ENCODE assay signal across 8 cellular contexts in genomic region chr12:120118710-120119097, GRCh38. TPM values are rescaled to one million over a fixed set of nuclear protein-coding genes. Genes with fewer than 3 reads are reported as not detected.
A peak's percentile ranks its signal among the peaks of the same experiment; 100 is the strongest.
DNase-seq lines count a peak whose midpoint lies in the region; ATAC-seq and TF ChIP-seq lines count a peak whose summit lies in the region.

No MANE protein-coding gene starts in this region.

- no peak for TF ChIP-seq CTCF in C4-2B (conservative IDR thresholded peaks at IDR 0.05)
- no peak for TF ChIP-seq CTCF in LNCaP clone FGC (IDR thresholded peaks at IDR 0.05; ENCODE audit: control insufficient read depth, extremely low read depth, insufficient read depth)
- TF ChIP-seq CTCF in coronary artery (IDR thresholded peaks at IDR 0.05): no peak
- TF ChIP-seq CTCF in left lung (IDR thresholded peaks at IDR 0.05): no peak

- H3K27ac Mint-ChIP-seq in natural killer cell treated with Interleukin-12 subunit alpha and Interleukin-12 subunit beta and Interleukin-15 and Interleukin-18, amount 100 ng/mL, for 72 hours: peak overlapping the region; percentile 91 to 92

- DNase-seq in LNCaP clone FGC (ENCODE audit: low read depth) (no peak), coronary artery (ENCODE audit: low spot score) (no peak), left lung (no peak), DMS79 treated with DMSO at 0.1 percent for 48 hours (lab: John Stamatoyannopoulos, UW) (no peak), COR-L47 (lab: John Stamatoyannopoulos, UW) (no peak), KBM-7 (no peak)
- no peak for DNase-seq in natural killer cell treated with Interleukin-12 subunit alpha and Interleukin-12 subunit beta and Interleukin-15 and Interleukin-18, amount 100 ng/mL, for 72 hours (ENCODE audit: low spot score)

- intact Hi-C loops in left lung (cut with DNase I): no loop called here

- peaks cover 23 to 61% of the 10 kb centered on the region in 2 donors for H3K4me1 ChIP-seq in left lung

- peaks cover 0 to 11% of the 10 kb centered on the region in 2 donors for H3K36me3 ChIP-seq in left lung

- peaks cover 60 to 73% of the 10 kb centered on the region in 2 donors for H3K4me1 Mint-ChIP-seq in natural killer cell treated with Interleukin-12 subunit alpha and Interleukin-12 subunit beta and Interleukin-15 and Interleukin-18, amount 100 ng/mL, for 72 hours (ENCODE audit: low read depth in 2 of 2)

- no peaks in the 10 kb centered on the region for H3K9me3 ChIP-seq in left lung

- H3K27me3 Mint-ChIP-seq in natural killer cell treated with Interleukin-12 subunit alpha and Interleukin-12 subunit beta and Interleukin-15 and Interleukin-18, amount 100 ng/mL, for 72 hours: no peaks in the 10 kb centered on the region

- no peaks in the 10 kb centered on the region for H3K27me3 ChIP-seq in left lung

- peak overlapping the region; percentile 95 for H3K4me3 Mint-ChIP-seq in natural killer cell treated with Interleukin-12 subunit alpha and Interleukin-12 subunit beta and Interleukin-15 and Interleukin-18, amount 100 ng/mL, for 72 hours

- no peaks in the 10 kb centered on the region for H3K9me3 Mint-ChIP-seq in natural killer cell treated with Interleukin-12 subunit alpha and Interleukin-12 subunit beta and Interleukin-15 and Interleukin-18, amount 100 ng/mL, for 72 hours

- ATAC-seq in natural killer cell treated with Interleukin-12 subunit alpha and Interleukin-12 subunit beta and Interleukin-15 and Interleukin-18, amount 100 ng/mL, for 72 hours: no peak
- ATAC-seq in left lung: no peak

- peak overlapping the region; percentile 92 for H3K27ac ChIP-seq in C4-2B
- no peak overlapping the region for H3K27ac ChIP-seq in coronary artery
- H3K27ac ChIP-seq in left lung: peak overlapping the region in 1 of 2 donors; percentile 96

- peaks cover 13% of the 10 kb centered on the region for H3K36me3 Mint-ChIP-seq in natural killer cell treated with Interleukin-12 subunit alpha and Interleukin-12 subunit beta and Interleukin-15 and Interleukin-18, amount 100 ng/mL, for 72 hours

- in situ Hi-C loops in KBM-7 (cut with MboI; ENCODE audit: low pct_unique_long_range_greater_than_20kb, low sequenced_read_pairs): no loop called here

- peak overlapping the region; percentile 74 for H3K4me3 ChIP-seq in LNCaP clone FGC (ENCODE audit: low read depth, low read length)
- peak overlapping the region; percentile 93 for H3K4me3 ChIP-seq in coronary artery
- H3K4me3 ChIP-seq in left lung: peak overlapping the region in 1 of 2 donors; percentile 96

RNA-seq across cellular contexts. Expression of gene RAB35, which starts 2.2 kb away (rescaled TPM):
- total RNA-seq in natural killer cell treated with Interleukin-12 subunit alpha and Interleukin-12 subunit beta and Interleukin-15 and Interleukin-18, amount 100 ng/mL, for 72 hours: 10 to 100 TPM; 85.2 to 94.1 TPM
- total RNA-seq in left lung: 10 to 100 TPM; 37.6 to 54.2 TPM
